In genomic region chr1:237672748-237673147, GRCh38 we compare ENCODE assay signal across 10 cellular contexts.
DNase-seq lines count a peak whose midpoint lies in the region; ATAC-seq and TF ChIP-seq lines count a peak whose summit lies in the region.
"Had no signal": no experiment of that assay in that cellular context is flagged by ENCODE, and none has a peak within 500 bp of the region (broad histone marks: within the 10 kb centered on the region; RNA-seq: fewer than 3 reads in every experiment).

No MANE protein-coding gene starts in this region.

- peaks cover 0 to 43% (median 7%) of the 10 kb centered on the region in 9 donors for H3K4me1 ChIP-seq in heart right ventricle

- no peaks in the 10 kb centered on the region for H3K36me3 Mint-ChIP-seq in stimulated activated effector memory CD8-positive, alpha-beta T cell treated with anti-CD3 and anti-CD28 coated beads, Interleukin-12 subunit alpha, Interleukin-12 subunit beta, amount 100 ng/mL, for 72 hours
- H3K36me3 Mint-ChIP-seq: IgD-negative memory B cell; naive thymus-derived CD4-positive, alpha-beta T cell had no signal

- no peak overlapping the region for H3K27ac Mint-ChIP-seq in stimulated activated effector memory CD8-positive, alpha-beta T cell treated with anti-CD3 and anti-CD28 coated beads, Interleukin-12 subunit alpha, Interleukin-12 subunit beta, amount 100 ng/mL, for 72 hours
- H3K27ac Mint-ChIP-seq: IgD-negative memory B cell; naive thymus-derived CD4-positive, alpha-beta T cell had no signal

- 48 to 49% methylated on average over 2 of the region's 2 CpGs for WGBS in heart right ventricle, 2 donors

- H3K27me3 ChIP-seq in heart right ventricle: no peaks in the 10 kb centered on the region
- H3K27me3 ChIP-seq in WERI-Rb-1 (ENCODE audit: insufficient read depth, low read depth, severe bottlenecking): no peaks in the 10 kb centered on the region

- H3K4me3 ChIP-seq in heart right ventricle (no peak overlapping the region), WERI-Rb-1 (ENCODE audit: low read depth, low read length) (no peak overlapping the region)

- H3K4me1 Mint-ChIP-seq in stimulated activated effector memory CD8-positive, alpha-beta T cell treated with anti-CD3 and anti-CD28 coated beads, Interleukin-12 subunit alpha, Interleukin-12 subunit beta, amount 100 ng/mL, for 72 hours: no peaks in the 10 kb centered on the region
- H3K4me1 Mint-ChIP-seq: IgD-negative memory B cell; naive thymus-derived CD4-positive, alpha-beta T cell had no signal

- TF ChIP-seq CTCF in heart right ventricle (IDR thresholded peaks at IDR 0.05) (peak in 1 of 9 donors; percentile 25), WERI-Rb-1 (IDR thresholded peaks at IDR 0.05; ENCODE audit: low read depth, low read length) (peak; percentile 75)

- DNase-seq in heart right ventricle (no peak), cardiac septum (ENCODE audit: low spot score) (no peak), NAMALWA (ENCODE audit: low spot score) (peak; percentile 29), WERI-Rb-1 (peak; percentile 45)
- no peak for DNase-seq in stimulated activated effector memory CD8-positive, alpha-beta T cell treated with anti-CD3 and anti-CD28 coated beads, Interleukin-12 subunit alpha, Interleukin-12 subunit beta, amount 100 ng/mL, for 72 hours (ENCODE audit: low spot score in 2 of 2)
- DNase-seq in effector CD4-positive, alpha-beta T cell: no peak
- DNase-seq: naive thymus-derived CD4-positive, alpha-beta T cell had no signal

- intact Hi-C loops in heart right ventricle (cut with DNase I): no loop called here
- intact Hi-C loops in cardiac septum (cut with DNase I): no loop called here

- no peaks in the 10 kb centered on the region for H3K9me3 Mint-ChIP-seq in stimulated activated effector memory CD8-positive, alpha-beta T cell treated with anti-CD3 and anti-CD28 coated beads, Interleukin-12 subunit alpha, Interleukin-12 subunit beta, amount 100 ng/mL, for 72 hours

- ATAC-seq in heart right ventricle (peak in 5 of 8 donors; percentile 28 to 46 (median 34)), GM21423 (IDR thresholded peaks at IDR 0.05; ENCODE audit: unreplicated experiment) (no peak), HG03139 (IDR thresholded peaks at IDR 0.05; ENCODE audit: unreplicated experiment) (no peak)
- no peak for ATAC-seq in stimulated activated effector memory CD8-positive, alpha-beta T cell treated with anti-CD3 and anti-CD28 coated beads, Interleukin-12 subunit alpha, Interleukin-12 subunit beta, amount 100 ng/mL, for 72 hours
- ATAC-seq: naive thymus-derived CD4-positive, alpha-beta T cell had no signal

- no peak overlapping the region for H3K4me3 Mint-ChIP-seq in stimulated activated effector memory CD8-positive, alpha-beta T cell treated with anti-CD3 and anti-CD28 coated beads, Interleukin-12 subunit alpha, Interleukin-12 subunit beta, amount 100 ng/mL, for 72 hours
- H3K4me3 Mint-ChIP-seq: IgD-negative memory B cell; naive thymus-derived CD4-positive, alpha-beta T cell had no signal

- H3K9me3 ChIP-seq in heart right ventricle (no peaks in the 10 kb centered on the region), WERI-Rb-1 (ENCODE audit: severe bottlenecking) (no peaks in the 10 kb centered on the region)

- no peak overlapping the region for H3K27ac ChIP-seq in heart right ventricle
- H3K27ac ChIP-seq in WERI-Rb-1: no peak overlapping the region

- H3K36me3 ChIP-seq in heart right ventricle: peaks cover 0 to 47% (median 0%) of the 10 kb centered on the region in 9 donors
- H3K36me3 ChIP-seq in WERI-Rb-1: no peaks in the 10 kb centered on the region

Comparison
In these comparisons a context has a peak if more than half of its experiments do, and no peak if none do; other contexts are left out.
1. ATAC-seq: peak in heart right ventricle (5 of 8); none in stimulated activated effector memory CD8-positive, alpha-beta T cell treated with anti-CD3 and anti-CD28 coated beads, Interleukin-12 subunit alpha, Interleukin-12 subunit beta, amount 100 ng/mL, for 72 hours (single experiment), GM21423 (single experiment) and HG03139 (single experiment).
2. DNase-seq: peak in NAMALWA (single experiment) and WERI-Rb-1 (single experiment); none in heart right ventricle (0 of 2), cardiac septum (single experiment), stimulated activated effector memory CD8-positive, alpha-beta T cell treated with anti-CD3 and anti-CD28 coated beads, Interleukin-12 subunit alpha, Interleukin-12 subunit beta, amount 100 ng/mL, for 72 hours (0 of 2) and effector CD4-positive, alpha-beta T cell (single experiment).